Comparison of ENCODE assay signal across 21 cellular contexts in genomic region chr1:225494789-225495359, GRCh38.
"Had no signal": no experiment of that assay in that cellular context is flagged by ENCODE, and none has a peak within 500 bp of the region (broad histone marks: within the 10 kb centered on the region; RNA-seq: fewer than 3 reads in every experiment).

No MANE protein-coding gene starts in this region.

- H3K9me3 Mint-ChIP-seq: activated naive CD8-positive, alpha-beta T cell treated with anti-CD3 and anti-CD28 coated beads for 36 hours; naive thymus-derived CD8-positive, alpha-beta T cell; neural progenitor cell; stimulated activated memory B cell treated with anti-CD40 and anti-IgM and Interleukin-4, amounts not matched to agents 10 μg/mL and 1 μg/mL and 100 μg/mL, for 72 hours; WTC11 had no signal

- H3K4me2 ChIP-seq: neural progenitor cell, smooth muscle cell had no signal

- H3K36me3 Mint-ChIP-seq: activated naive CD8-positive, alpha-beta T cell treated with anti-CD3 and anti-CD28 coated beads for 36 hours; naive thymus-derived CD8-positive, alpha-beta T cell; stimulated activated memory B cell treated with anti-CD40 and anti-IgM and Interleukin-4, amounts not matched to agents 10 μg/mL and 1 μg/mL and 100 μg/mL, for 72 hours had no signal

- H3K4me3 ChIP-seq: coronary artery, esophagus muscularis mucosa, left ventricle myocardium inferior, neural progenitor cell, sigmoid colon, smooth muscle cell, uterus had no signal

- H2AFZ ChIP-seq: neural progenitor cell had no signal

- H3K27ac Mint-ChIP-seq: activated naive CD8-positive, alpha-beta T cell treated with anti-CD3 and anti-CD28 coated beads for 36 hours; naive thymus-derived CD8-positive, alpha-beta T cell; neural progenitor cell; stimulated activated memory B cell treated with anti-CD40 and anti-IgM and Interleukin-4, amounts not matched to agents 10 μg/mL and 1 μg/mL and 100 μg/mL, for 72 hours; WTC11 had no signal

- H3K4me1 Mint-ChIP-seq: neural progenitor cell had no signal

- H3K27me3 ChIP-seq: esophagus muscularis mucosa, neural progenitor cell, sigmoid colon, uterus had no signal

- DNase-seq: activated CD4-positive, alpha-beta T cell treated with anti-CD3 and anti-CD28 coated beads, Interleukin-2, amount 50 U/mL, for 4 hours; activated naive CD4-positive, alpha-beta T cell treated with Interleukin-2 at 50 U/mL for 16 hours; activated naive CD8-positive, alpha-beta T cell treated with anti-CD3 and anti-CD28 coated beads for 36 hours; activated T-cell treated with anti-CD3 and anti-CD28 coated beads, Interleukin-2, amount 50 U/mL, for 48 hours; amniotic stem cell; glutamatergic neuron; hippocampal formation; left ventricle myocardium inferior; naive thymus-derived CD8-positive, alpha-beta T cell; sigmoid colon; stimulated activated CD4-positive, alpha-beta T cell treated with anti-CD3 and anti-CD28 coated beads, Interleukin-15, amount 100 ng/mL, for 24 hours; trophoblast cell; uterus had no signal

- H3K27me3 Mint-ChIP-seq: activated naive CD8-positive, alpha-beta T cell treated with anti-CD3 and anti-CD28 coated beads for 36 hours had no signal

- H3K27ac ChIP-seq: coronary artery, esophagus muscularis mucosa, left ventricle myocardium inferior, neural progenitor cell, sigmoid colon, uterus had no signal

- H3K4me1 ChIP-seq: esophagus muscularis mucosa, left ventricle myocardium inferior, neural progenitor cell, uterus had no signal

- H3K9ac ChIP-seq: neural progenitor cell had no signal

- ATAC-seq: naive thymus-derived CD8-positive, alpha-beta T cell; stimulated activated memory B cell treated with anti-CD40 and anti-IgM and Interleukin-4, amounts not matched to agents 10 μg/mL and 1 μg/mL and 100 μg/mL, for 72 hours; WTC11 had no signal

- FAIRE-seq: bronchial epithelial cell, frontal cortex had no signal

- H3K36me3 ChIP-seq: uterus had no signal

- H3K9me3 ChIP-seq: esophagus muscularis mucosa, left ventricle myocardium inferior, sigmoid colon, uterus had no signal

- H3K4me3 Mint-ChIP-seq: activated naive CD8-positive, alpha-beta T cell treated with anti-CD3 and anti-CD28 coated beads for 36 hours; neural progenitor cell; stimulated activated memory B cell treated with anti-CD40 and anti-IgM and Interleukin-4, amounts not matched to agents 10 μg/mL and 1 μg/mL and 100 μg/mL, for 72 hours; WTC11 had no signal
